Comparison of ENCODE assay signal across 22 cellular contexts in the genomic region with DNA sequence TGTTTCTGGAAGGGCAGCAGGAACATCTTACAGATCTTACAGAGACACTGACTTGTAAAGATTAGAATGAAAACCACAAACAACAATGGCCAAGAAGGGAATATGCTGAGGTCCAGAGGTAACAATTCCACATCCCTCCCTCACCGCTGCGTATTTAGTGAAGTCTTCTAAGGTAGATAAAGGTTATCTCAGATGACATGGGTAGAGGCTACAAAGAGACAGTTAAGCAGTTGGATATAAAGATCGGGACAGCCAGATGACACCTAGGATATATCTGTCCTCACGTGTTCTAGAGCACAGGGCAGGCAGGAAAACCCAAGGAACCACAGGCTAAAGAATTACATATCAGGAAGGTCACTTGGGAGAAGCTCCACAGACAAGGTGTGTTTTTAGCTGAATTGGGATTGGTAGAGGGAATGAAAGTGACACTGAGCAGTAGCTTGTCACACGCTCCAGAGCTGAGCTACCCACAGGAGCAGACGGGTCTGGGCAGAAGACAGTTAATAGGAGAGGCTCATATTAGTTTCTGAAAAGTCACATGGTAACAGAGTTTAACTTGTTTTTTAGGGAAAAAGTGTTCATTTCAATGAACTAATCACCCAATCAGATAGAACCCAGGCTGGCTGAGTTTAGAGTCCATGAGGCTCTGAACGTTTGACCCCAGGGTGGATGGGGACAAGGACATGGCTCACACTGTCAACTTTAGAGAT.
A peak's percentile ranks its signal among the peaks of the same experiment; 100 is the strongest.
DNase-seq lines count a peak whose midpoint lies in the region; ATAC-seq, FAIRE-seq and TF ChIP-seq lines count a peak whose summit lies in the region.
"Had no signal": no experiment of that assay in that cellular context is flagged by ENCODE, and none has a peak within 500 bp of the region (broad histone marks: within the 10 kb centered on the region; RNA-seq: fewer than 3 reads in every experiment).

No MANE protein-coding gene starts in this region.

- no peaks in the 10 kb centered on the region for H3K9me3 Mint-ChIP-seq in CD14-positive monocyte
- no peaks in the 10 kb centered on the region for H3K9me3 Mint-ChIP-seq in CD4-positive, alpha-beta memory T cell

- TF ChIP-seq CTCF in CD14-positive monocyte (IDR thresholded peaks at IDR 0.05) (no peak), bronchial epithelial cell (IDR thresholded peaks at IDR 0.05; ENCODE audit: insufficient read depth, low read length, severe bottlenecking) (no peak), right lobe of liver (IDR thresholded peaks at IDR 0.05) (no peak)

- no peak for DNase-seq in CD14-positive monocyte (ENCODE audit: low spot score)
- no peak for DNase-seq in CD4-positive, alpha-beta memory T cell
- DNase-seq in bronchial epithelial cell (ENCODE audit: low read depth), result no peak
- DNase-seq in right lobe of liver, result no peak
- no peak for DNase-seq in OCI-M2 (lab: John Stamatoyannopoulos, UW; ENCODE audit: unreplicated experiment)
- DNase-seq in NCI-H2196 treated with DMSO at 0.1 percent for 48 hours (lab: John Stamatoyannopoulos, UW; ENCODE audit: unreplicated experiment), result no peak
- DNase-seq in SKM-1 (lab: John Stamatoyannopoulos, UW; ENCODE audit: unreplicated experiment), result no peak
- DNase-seq in NCI-H2227 treated with DMSO at 0.1 percent for 48 hours (lab: John Stamatoyannopoulos, UW), result no peak
- DNase-seq: AML-193, DMS79, GM23248, HCEC 1CT, MV-4-11, NCI-H1417 treated with DMSO at 0.1 percent for 48 hours, NCI-H1930, NCI-H2171, NCI-H748 treated with DMSO at 0.1 percent for 48 hours, PC-9, SJCRH30 had no signal

- no peak overlapping the region for H3K4me3 ChIP-seq in CD4-positive, alpha-beta memory T cell (ENCODE audit: low read length in 2 of 2)
- no peak overlapping the region for H3K4me3 ChIP-seq in bronchial epithelial cell (ENCODE audit: low read depth, low read length)
- no peak overlapping the region for H3K4me3 ChIP-seq in right lobe of liver
- H3K4me3 ChIP-seq: GM23248, PC-9, SJCRH30 had no signal

- CTCF ChIA-PET in CD4-positive, alpha-beta memory T cell (lab: Charles Lee; ENCODE audit: partially characterized antibody), result no interaction called here

- no peaks in the 10 kb centered on the region for H3K4me1 Mint-ChIP-seq in CD14-positive monocyte
- H3K4me1 Mint-ChIP-seq in CD4-positive, alpha-beta memory T cell, result peaks cover 0 to 8% (median 2%) of the 10 kb centered on the region in 4 donors

- H3K9me3 ChIP-seq in CD4-positive, alpha-beta memory T cell (ENCODE audit: control insufficient read depth in 1 of 2, low read length in 2 of 2), result no peaks in the 10 kb centered on the region
- H3K9me3 ChIP-seq in right lobe of liver, result no peaks in the 10 kb centered on the region
- H3K9me3 ChIP-seq: SJCRH30 had no signal

- no peak overlapping the region for H3K4me3 Mint-ChIP-seq in CD14-positive monocyte
- H3K4me3 Mint-ChIP-seq in CD4-positive, alpha-beta memory T cell, result no peak overlapping the region

- no peak overlapping the region for H3K27ac ChIP-seq in CD4-positive, alpha-beta memory T cell (ENCODE audit: low read depth, low read length)
- H3K27ac ChIP-seq in right lobe of liver, result no peak overlapping the region
- H3K27ac ChIP-seq: GM23248, HL-60, PC-9, SJCRH30 had no signal

- H3K27ac Mint-ChIP-seq in CD14-positive monocyte, result peak overlapping the region in 4 of 7 donors; percentile 13 to 35 (median 30)
- peak overlapping the region in 5 of 7 donors; percentile 30 to 68 (median 51) for H3K27ac Mint-ChIP-seq in CD4-positive, alpha-beta memory T cell

- H3K27me3 ChIP-seq in CD4-positive, alpha-beta memory T cell (ENCODE audit: insufficient read depth, low read length), result no peaks in the 10 kb centered on the region
- no peaks in the 10 kb centered on the region for H3K27me3 ChIP-seq in bronchial epithelial cell (ENCODE audit: control insufficient read depth, insufficient read depth, low read length)
- H3K27me3 ChIP-seq in right lobe of liver, result no peaks in the 10 kb centered on the region
- H3K27me3 ChIP-seq: SJCRH30 had no signal

- FAIRE-seq in bronchial epithelial cell (lab: Jason Lieb, UNC), result peak; percentile 55
- FAIRE-seq: D721Med, HTR-8/SVneo had no signal

- H3K27me3 Mint-ChIP-seq in CD14-positive monocyte (ENCODE audit: low read depth in 3 of 3), result no peaks in the 10 kb centered on the region
- H3K27me3 Mint-ChIP-seq in CD4-positive, alpha-beta memory T cell, result no peaks in the 10 kb centered on the region

- H3K36me3 ChIP-seq in CD4-positive, alpha-beta memory T cell (ENCODE audit: insufficient read depth, low read length), result peaks cover 23% of the 10 kb centered on the region
- H3K36me3 ChIP-seq in bronchial epithelial cell (ENCODE audit: control insufficient read depth, insufficient read depth, low read length), result peaks cover 5% of the 10 kb centered on the region
- peaks cover 0 to 30% (median 21%) of the 10 kb centered on the region in 4 donors for H3K36me3 ChIP-seq in right lobe of liver

- 82% methylated on average over 7 of the region's 7 CpGs for WGBS in right lobe of liver (ENCODE audit: insufficient coverage, low coverage, low lambda C conversion rate, missing lambda C conversion rate)

- peaks cover 53 to 69% of the 10 kb centered on the region in 2 donors for H3K36me3 Mint-ChIP-seq in CD14-positive monocyte
- peaks cover 36 to 51% of the 10 kb centered on the region in 2 donors for H3K36me3 Mint-ChIP-seq in CD4-positive, alpha-beta memory T cell

- ATAC-seq in right lobe of liver, result peak; percentile 42 to 78 (median 52)

- TF ChIP-seq POLR2A in right lobe of liver (IDR thresholded peaks at IDR 0.05), result no peak

- intact Hi-C loops in CD14-positive monocyte (cut with micrococcal nuclease) (no loop called here), right lobe of liver (cut with DNase I) (no loop called here)
- intact Hi-C loops in CD4-positive, alpha-beta memory T cell (cut with micrococcal nuclease), result no loop called here

- POLR2A ChIA-PET in CD4-positive, alpha-beta memory T cell (lab: Charles Lee; ENCODE audit: partially characterized antibody), result no interaction called here

- no peaks in the 10 kb centered on the region for H3K4me1 ChIP-seq in CD4-positive, alpha-beta memory T cell (ENCODE audit: insufficient read depth, low read length)
- peaks cover 0 to 13% (median under 1%) of the 10 kb centered on the region in 4 donors for H3K4me1 ChIP-seq in right lobe of liver
- H3K4me1 ChIP-seq: SJCRH30 had no signal
